Comparison of ENCODE assay signal across 15 cellular contexts in the genomic region with DNA sequence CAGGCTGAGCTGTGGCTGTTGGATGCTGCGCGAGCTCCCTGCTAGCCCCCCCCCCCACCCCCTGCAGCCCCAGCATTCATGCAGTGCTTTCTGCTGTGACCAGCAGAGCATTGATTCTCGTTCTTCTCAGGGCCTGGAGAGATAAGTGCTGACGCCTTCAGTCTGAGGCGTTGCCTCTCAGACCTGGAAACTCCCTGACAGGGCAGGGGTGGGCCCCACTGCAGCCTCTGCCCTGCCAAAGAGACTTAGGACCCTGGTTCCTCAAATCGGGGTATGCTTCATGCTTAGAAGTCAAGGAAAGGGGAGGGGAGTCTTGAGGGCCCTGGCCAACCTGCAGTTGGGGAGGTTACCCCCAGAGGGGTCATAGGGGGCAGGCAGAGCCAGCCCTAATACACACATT. TPM values are rescaled to one million over a fixed set of nuclear protein-coding genes. Genes with fewer than 3 reads are reported as not detected.
DNase-seq lines count a peak whose midpoint lies in the region; ATAC-seq and TF ChIP-seq lines count a peak whose summit lies in the region.
"Had no signal": no experiment of that assay in that cellular context is flagged by ENCODE, and none has a peak within 500 bp of the region (broad histone marks: within the 10 kb centered on the region; RNA-seq: fewer than 3 reads in every experiment).

No MANE protein-coding gene starts in this region.

- H4K20me1 ChIP-seq in smooth muscle cell (ENCODE audit: low read depth) = peaks cover 8% of the 10 kb centered on the region

- no peak overlapping the region for H3K4me2 ChIP-seq in smooth muscle cell
- H3K4me2 ChIP-seq: GM23338 had no signal

- DNase-seq in GM13976 (ENCODE audit: low spot score) = peak; percentile 82
- no peak for DNase-seq in smooth muscle cell (lab: John Stamatoyannopoulos, UW; ENCODE audit: unreplicated experiment)
- DNase-seq in effector memory CD4-positive, alpha-beta T cell = no peak
- DNase-seq in DMS 273 (lab: John Stamatoyannopoulos, UW; ENCODE audit: unreplicated experiment) = no peak
- DNase-seq: DMS 273 treated with DMSO at 0.1 percent for 48 hours, NCI-H1436, NCI-H2029 treated with DMSO at 0.1 percent for 48 hours, NCI-H524, SJCRH30 had no signal

- H3K4me1 Mint-ChIP-seq in activated T-helper 17 cell treated with anti-CD3 and anti-CD28 coated beads, Interleukin-2, amount 50 U/mL, for 72 hours = no peaks in the 10 kb centered on the region
- peaks cover 5% of the 10 kb centered on the region for H3K4me1 Mint-ChIP-seq in stimulated activated memory B cell treated with anti-CD40 and anti-IgM and Interleukin-4, amounts not matched to agents 10 μg/mL and 1 μg/mL and 100 μg/mL, for 72 hours

- ATAC-seq in activated T-helper 17 cell treated with anti-CD3 and anti-CD28 coated beads, Interleukin-2, amount 50 U/mL, for 72 hours (replicated peaks) = no peak
- ATAC-seq in stimulated activated memory B cell treated with anti-CD40 and anti-IgM and Interleukin-4, amounts not matched to agents 10 μg/mL and 1 μg/mL and 100 μg/mL, for 72 hours = peak; percentile 35
- no peak for ATAC-seq in HG03460 (IDR thresholded peaks at IDR 0.05; ENCODE audit: unreplicated experiment)
- ATAC-seq: GM23338, HepG2 had no signal

- peak overlapping the region; percentile 53 for H3K27ac Mint-ChIP-seq in activated T-helper 17 cell treated with anti-CD3 and anti-CD28 coated beads, Interleukin-2, amount 50 U/mL, for 72 hours
- H3K27ac Mint-ChIP-seq in stimulated activated memory B cell treated with anti-CD40 and anti-IgM and Interleukin-4, amounts not matched to agents 10 μg/mL and 1 μg/mL and 100 μg/mL, for 72 hours = no peak overlapping the region
- H3K27ac Mint-ChIP-seq: GM23338 had no signal

- 46% methylated on average over 4 of the region's 6 CpGs for WGBS in smooth muscle cell (ENCODE audit: low lambda C conversion rate)

- no peaks in the 10 kb centered on the region for H3K27me3 ChIP-seq in smooth muscle cell (ENCODE audit: low read depth)
- H3K27me3 ChIP-seq in effector memory CD4-positive, alpha-beta T cell (replicated peaks; ENCODE audit: control insufficient read depth, insufficient read depth, low read length, poor library complexity, severe bottlenecking) = no peaks in the 10 kb centered on the region
- H3K27me3 ChIP-seq: SJCRH30 had no signal

- TF ChIP-seq CTCF in GM13976 (IDR thresholded peaks at IDR 0.05; ENCODE audit: borderline replicate concordance, control extremely low read depth, extremely low read depth, insufficient read depth, missing control alignments) = no peak
- no peak for TF ChIP-seq CTCF in smooth muscle cell (IDR thresholded peaks at IDR 0.05; ENCODE audit: borderline replicate concordance, insufficient read depth, poor library complexity, severe bottlenecking)

- H3K27me3 Mint-ChIP-seq in activated T-helper 17 cell treated with anti-CD3 and anti-CD28 coated beads, Interleukin-2, amount 50 U/mL, for 72 hours = no peaks in the 10 kb centered on the region
- H3K27me3 Mint-ChIP-seq in stimulated activated memory B cell treated with anti-CD40 and anti-IgM and Interleukin-4, amounts not matched to agents 10 μg/mL and 1 μg/mL and 100 μg/mL, for 72 hours = peaks cover 26% of the 10 kb centered on the region

- peaks cover 3% of the 10 kb centered on the region for H3F3A ChIP-seq in smooth muscle cell (ENCODE audit: low read depth)

- H3K36me3 ChIP-seq in KOPT-K1 (ENCODE audit: insufficient read depth, low read length) = no peaks in the 10 kb centered on the region
- no peaks in the 10 kb centered on the region for H3K36me3 ChIP-seq in smooth muscle cell (ENCODE audit: low read depth)
- H3K36me3 ChIP-seq in effector memory CD4-positive, alpha-beta T cell (ENCODE audit: control insufficient read depth, insufficient read depth, low read length) = no peaks in the 10 kb centered on the region
- H3K36me3 ChIP-seq: SJCRH30 had no signal

- peak overlapping the region; percentile 31 for H3K27ac ChIP-seq in KOPT-K1 (ENCODE audit: low read depth, low read length, poor library complexity, severe bottlenecking)
- H3K27ac ChIP-seq in smooth muscle cell (ENCODE audit: low read depth) = no peak overlapping the region
- no peak overlapping the region for H3K27ac ChIP-seq in effector memory CD4-positive, alpha-beta T cell (ENCODE audit: insufficient read depth, low read length, poor library complexity, severe bottlenecking)
- H3K27ac ChIP-seq: SJCRH30 had no signal

- H3K36me3 Mint-ChIP-seq in activated T-helper 17 cell treated with anti-CD3 and anti-CD28 coated beads, Interleukin-2, amount 50 U/mL, for 72 hours (ENCODE audit: low read depth) = no peaks in the 10 kb centered on the region
- no peaks in the 10 kb centered on the region for H3K36me3 Mint-ChIP-seq in stimulated activated memory B cell treated with anti-CD40 and anti-IgM and Interleukin-4, amounts not matched to agents 10 μg/mL and 1 μg/mL and 100 μg/mL, for 72 hours

- no peaks in the 10 kb centered on the region for H3K9me3 Mint-ChIP-seq in activated T-helper 17 cell treated with anti-CD3 and anti-CD28 coated beads, Interleukin-2, amount 50 U/mL, for 72 hours
- H3K9me3 Mint-ChIP-seq in stimulated activated memory B cell treated with anti-CD40 and anti-IgM and Interleukin-4, amounts not matched to agents 10 μg/mL and 1 μg/mL and 100 μg/mL, for 72 hours = no peaks in the 10 kb centered on the region
- H3K9me3 Mint-ChIP-seq: GM23338 had no signal

- in situ Hi-C loops in GM13976 (cut with MboI; ENCODE audit: low sequenced_read_pairs, unreplicated experiment) = no loop called here

- no peak overlapping the region for H3K4me3 ChIP-seq in smooth muscle cell
- no peak overlapping the region for H3K4me3 ChIP-seq in effector memory CD4-positive, alpha-beta T cell (ENCODE audit: insufficient read depth, low read depth, low read length, poor library complexity, severe bottlenecking)
- H3K4me3 ChIP-seq: GM23338, SJCRH30 had no signal

- no peak overlapping the region for H3K9ac ChIP-seq in smooth muscle cell (ENCODE audit: low read depth)

- H3K4me3 Mint-ChIP-seq in activated T-helper 17 cell treated with anti-CD3 and anti-CD28 coated beads, Interleukin-2, amount 50 U/mL, for 72 hours = no peak overlapping the region
- H3K4me3 Mint-ChIP-seq in stimulated activated memory B cell treated with anti-CD40 and anti-IgM and Interleukin-4, amounts not matched to agents 10 μg/mL and 1 μg/mL and 100 μg/mL, for 72 hours = no peak overlapping the region
- H3K4me3 Mint-ChIP-seq: GM23338 had no signal

- no peak overlapping the region for H2AFZ ChIP-seq in smooth muscle cell (ENCODE audit: low read depth)
- H2AFZ ChIP-seq: GM23338 had no signal

- no peaks in the 10 kb centered on the region for H3K79me2 ChIP-seq in smooth muscle cell (ENCODE audit: low read depth)

- H3K9me3 ChIP-seq in KOPT-K1 (ENCODE audit: insufficient read depth, low read length, poor library complexity, severe bottlenecking) = no peaks in the 10 kb centered on the region
- H3K9me3 ChIP-seq in smooth muscle cell (replicated peaks; ENCODE audit: low read depth) = no peaks in the 10 kb centered on the region
- H3K9me3 ChIP-seq in effector memory CD4-positive, alpha-beta T cell (ENCODE audit: control insufficient read depth, low read length) = no peaks in the 10 kb centered on the region
- H3K9me3 ChIP-seq: SJCRH30 had no signal

- peaks cover 13% of the 10 kb centered on the region for H3K4me1 ChIP-seq in smooth muscle cell (ENCODE audit: low read depth)
- peaks cover 6% of the 10 kb centered on the region for H3K4me1 ChIP-seq in effector memory CD4-positive, alpha-beta T cell (ENCODE audit: control insufficient read depth, insufficient read depth, low read length, poor library complexity, severe bottlenecking)
- H3K4me1 ChIP-seq: SJCRH30 had no signal

RNA-seq across cellular contexts. Expression of gene PTPRF, which starts 38.5 kb away (rescaled TPM):
- 10 to 100 TPM in 1 of 2 donors, 1 to 10 TPM in 1; 6.3 to 30.7 TPM for total RNA-seq in activated T-helper 17 cell treated with anti-CD3 and anti-CD28 coated beads, Interleukin-2, amount 50 U/mL, for 72 hours
- 51.5 and 71.0 TPM in 2 replicates for total RNA-seq in smooth muscle cell
- polyA plus RNA-seq in smooth muscle cell = 39.9 and 69.9 TPM in 2 replicates
